In genomic region chr19:14441041-14441938, GRCh38 we compare ENCODE assay signal across 15 cellular contexts. TPM values are rescaled to one million over a fixed set of nuclear protein-coding genes. Genes with fewer than 3 reads are reported as not detected.
DNase-seq lines count a peak whose midpoint lies in the region; ATAC-seq and TF ChIP-seq lines count a peak whose summit lies in the region.
"Had no signal": no experiment of that assay in that cellular context is flagged by ENCODE, and none has a peak within 500 bp of the region (broad histone marks: within the 10 kb centered on the region; RNA-seq: fewer than 3 reads in every experiment).

No MANE protein-coding gene starts in this region.

- in situ Hi-C loops in KBM-7 (cut with MboI; ENCODE audit: low pct_unique_long_range_greater_than_20kb, low sequenced_read_pairs), result no loop called here

- peaks cover 10% of the 10 kb centered on the region for H3K36me3 Mint-ChIP-seq in activated naive CD4-positive, alpha-beta T cell treated with anti-CD3 and anti-CD28 coated beads, Interleukin-2, amount 50 U/mL, for 24 hours
- H3K36me3 Mint-ChIP-seq in glutamatergic neuron (ENCODE audit: unreplicated experiment), result no peaks in the 10 kb centered on the region

- no peaks in the 10 kb centered on the region for H3K9me3 ChIP-seq in upper lobe of left lung
- H3K9me3 ChIP-seq: ascending aorta, gastroesophageal sphincter had no signal

- no peak for TF ChIP-seq POLR2A in upper lobe of left lung (IDR thresholded peaks at IDR 0.05)

- peak; percentile 36; the same call in 1 of the 3 replicates for ATAC-seq in SK-N-SH treated with all-trans-retinoic acid at 6 μM for 48 hours
- no peak for ATAC-seq in upper lobe of left lung (ENCODE audit: low FRiP score in 2 of 2)
- no peak for ATAC-seq in HG03432 (IDR thresholded peaks at IDR 0.05; ENCODE audit: unreplicated experiment)
- no peak for ATAC-seq in HG03565 (IDR thresholded peaks at IDR 0.05; ENCODE audit: unreplicated experiment)
- ATAC-seq: gastroesophageal sphincter had no signal

- no peaks in the 10 kb centered on the region for H3K27me3 ChIP-seq in upper lobe of left lung
- H3K27me3 ChIP-seq: ascending aorta, gastroesophageal sphincter had no signal

- H3K4me1 Mint-ChIP-seq in activated naive CD4-positive, alpha-beta T cell treated with anti-CD3 and anti-CD28 coated beads, Interleukin-2, amount 50 U/mL, for 24 hours, result peaks cover 44% of the 10 kb centered on the region
- peaks cover 11% of the 10 kb centered on the region for H3K4me1 Mint-ChIP-seq in glutamatergic neuron (ENCODE audit: low read depth, unreplicated experiment)

- no peak overlapping the region for H3K27ac Mint-ChIP-seq in activated naive CD4-positive, alpha-beta T cell treated with anti-CD3 and anti-CD28 coated beads, Interleukin-2, amount 50 U/mL, for 24 hours
- peak overlapping the region; percentile 26 for H3K27ac Mint-ChIP-seq in glutamatergic neuron (ENCODE audit: unreplicated experiment)

- no peak for DNase-seq in activated naive CD4-positive, alpha-beta T cell treated with anti-CD3 and anti-CD28 coated beads, Interleukin-2, amount 50 U/mL, for 16 hours
- peak; percentile 65 for DNase-seq in glutamatergic neuron
- DNase-seq in upper lobe of left lung, result peak in 1 of 2 donors; percentile 82
- no peak for DNase-seq in KBM-7
- DNase-seq: effector CD8-positive, alpha-beta T cell; EL; HFFc6; NCI-H1436 treated with DMSO at 0.1 percent for 48 hours; NCI-H82 had no signal

- WGBS in upper lobe of left lung, 2 donors, result 88 to 92% methylated on average over 4 to 29 of the region's 34 CpGs

- no peaks in the 10 kb centered on the region for H3K27me3 Mint-ChIP-seq in activated naive CD4-positive, alpha-beta T cell treated with anti-CD3 and anti-CD28 coated beads, Interleukin-2, amount 50 U/mL, for 24 hours
- H3K27me3 Mint-ChIP-seq in glutamatergic neuron (ENCODE audit: unreplicated experiment), result peaks cover 6% of the 10 kb centered on the region

- H3K27ac ChIP-seq in upper lobe of left lung, result peak overlapping the region; percentile 44 to 91 (median 82)
- H3K27ac ChIP-seq: ascending aorta had no signal

- TF ChIP-seq CTCF in glutamatergic neuron (IDR thresholded peaks at IDR 0.05; ENCODE audit: partially characterized antibody, unreplicated experiment) (no peak), upper lobe of left lung (IDR thresholded peaks at IDR 0.05) (no peak)

- TF ChIP-seq EP300 in upper lobe of left lung (IDR thresholded peaks at IDR 0.05), result no peak

- H3K4me3 Mint-ChIP-seq in activated naive CD4-positive, alpha-beta T cell treated with anti-CD3 and anti-CD28 coated beads, Interleukin-2, amount 50 U/mL, for 24 hours, result peak overlapping the region; percentile 94
- H3K4me3 Mint-ChIP-seq in glutamatergic neuron (ENCODE audit: unreplicated experiment), result no peak overlapping the region
- H3K4me3 Mint-ChIP-seq: HFFc6 had no signal

- peak overlapping the region in 1 of 4 donors; percentile 45 for H3K4me3 ChIP-seq in upper lobe of left lung

- peaks cover 35 to 48% (median 45%) of the 10 kb centered on the region in 4 donors for H3K4me1 ChIP-seq in upper lobe of left lung
- H3K4me1 ChIP-seq: ascending aorta had no signal

- no peaks in the 10 kb centered on the region for H3K9me3 Mint-ChIP-seq in activated naive CD4-positive, alpha-beta T cell treated with anti-CD3 and anti-CD28 coated beads, Interleukin-2, amount 50 U/mL, for 24 hours
- peaks cover 12% of the 10 kb centered on the region for H3K9me3 Mint-ChIP-seq in glutamatergic neuron (ENCODE audit: unreplicated experiment)
- H3K9me3 Mint-ChIP-seq: HFFc6 had no signal

- peaks cover 30 to 62% (median 53%) of the 10 kb centered on the region in 4 donors for H3K36me3 ChIP-seq in upper lobe of left lung

TF ChIP-seq in SK-N-SH treated with all-trans-retinoic acid at 6 μM for 48 hours, 23 proteins besides CTCF, POLR2A, EP300 and RAD21 (continues in another document):
- no peak for TF ChIP-seq POU6F1 (CRISPR knock-in tag; IDR thresholded peaks at IDR 0.05; ENCODE audit: borderline replicate concordance, low read depth)
- no peak for TF ChIP-seq GLIS3 (CRISPR knock-in tag; IDR thresholded peaks at IDR 0.05)
- no peak for TF ChIP-seq SNAI2 (CRISPR knock-in tag; IDR thresholded peaks at IDR 0.05)
- TF ChIP-seq BACH2 (CRISPR knock-in tag; IDR thresholded peaks at IDR 0.05; ENCODE audit: borderline replicate concordance), result no peak
- TF ChIP-seq ZC3H10 (CRISPR knock-in tag; IDR thresholded peaks at IDR 0.05), result no peak
- no peak for TF ChIP-seq TOX (CRISPR knock-in tag; IDR thresholded peaks at IDR 0.05; ENCODE audit: borderline replicate concordance)
- TF ChIP-seq TSHZ2 (CRISPR knock-in tag; IDR thresholded peaks at IDR 0.05), result no peak
- no peak for TF ChIP-seq PPARA (CRISPR knock-in tag; IDR thresholded peaks at IDR 0.05; ENCODE audit: borderline replicate concordance)
- TF ChIP-seq CSRNP3 (CRISPR knock-in tag; IDR thresholded peaks at IDR 0.05), result no peak
- no peak for TF ChIP-seq CSDC2 (CRISPR knock-in tag; IDR thresholded peaks at IDR 0.05)
- TF ChIP-seq TCF4 (CRISPR knock-in tag; IDR thresholded peaks at IDR 0.05; ENCODE audit: borderline replicate concordance), result no peak
- TF ChIP-seq ESRRG (CRISPR knock-in tag; IDR thresholded peaks at IDR 0.05), result no peak
- no peak for TF ChIP-seq RARB (CRISPR knock-in tag; IDR thresholded peaks at IDR 0.05)
- TF ChIP-seq OSR1 (CRISPR knock-in tag; IDR thresholded peaks at IDR 0.05), result no peak
- TF ChIP-seq ZFP3 (CRISPR knock-in tag; IDR thresholded peaks at IDR 0.05), result no peak
- TF ChIP-seq ARNTL (CRISPR knock-in tag; IDR thresholded peaks at IDR 0.05; ENCODE audit: borderline replicate concordance, low read depth), result no peak
- TF ChIP-seq ZFP30 (CRISPR knock-in tag; IDR thresholded peaks at IDR 0.05), result no peak
- no peak for TF ChIP-seq ZNF8 (CRISPR knock-in tag; IDR thresholded peaks at IDR 0.05)
- TF ChIP-seq ZNF70 (CRISPR knock-in tag; IDR thresholded peaks at IDR 0.05), result no peak

RNA-seq across cellular contexts. Expression of gene PKN1, which starts 8.2 kb away (rescaled TPM):
- total RNA-seq in glutamatergic neuron (ENCODE audit: unreplicated experiment) (117 TPM), upper lobe of left lung (100 to 1,000 TPM in 5 of 6 donors, 10 to 100 TPM in 1; 95.2 to 278 (median 200) TPM)

RNA-seq across cellular contexts. Expression of gene DDX39A, which starts 22.1 kb away (rescaled TPM):
- 103 TPM for total RNA-seq in glutamatergic neuron (ENCODE audit: unreplicated experiment)
- 100 to 1,000 TPM in 2 of 6 donors, 10 to 100 TPM in 4; 47.6 to 189 (median 86.0) TPM for total RNA-seq in upper lobe of left lung

RNA-seq across cellular contexts. Expression of gene PTGER1, which starts 33.9 kb away (rescaled TPM):
- total RNA-seq in glutamatergic neuron (ENCODE audit: unreplicated experiment), result 2.0 TPM
- 1 to 10 TPM in 2 of 6 donors, under 1 TPM in 1, not detected in 3; 0.59 to 3.9 (median 1.7) TPM for total RNA-seq in upper lobe of left lung

RNA-seq across cellular contexts. Expression of gene GIPC1, which starts 54.6 kb away (rescaled TPM):
- 53.4 TPM for total RNA-seq in glutamatergic neuron (ENCODE audit: unreplicated experiment)
- 100 to 1,000 TPM; 103 to 283 (median 152) TPM for total RNA-seq in upper lobe of left lung
